In genomic region chr7:16645593-16646426, GRCh38 we compare ENCODE assay signal across 8 cellular contexts. TPM values are rescaled to one million over a fixed set of nuclear protein-coding genes. Genes with fewer than 3 reads are reported as not detected.
DNase-seq lines count a peak whose midpoint lies in the region; ATAC-seq and TF ChIP-seq lines count a peak whose summit lies in the region.

Gene ANKMY2 (minus strand): TSS chr7:16645754. CDS start chr7:16645573, 181 bp downstream.
Gene BZW2 (plus strand): TSS chr7:16646181. CDS start chr7:16665444, 19,263 bp downstream.

- CTCF ChIA-PET in BJ (lab: Yijun Ruan, JAX): interaction anchor here (1.2 to 1.4 kb wide), 4 partner anchors 9 to 272 kb away, joined by 3 to 5 read pairs (median 4); no protein-coding TSS in a partner anchor
- CTCF ChIA-PET in activated CD4-positive, alpha-beta T cell treated with anti-CD3 and anti-CD28 coated beads, Interleukin-2, amount 10 ng/mL, durations not matched to agents 7 days and 5 days (lab: Charles Lee): interaction anchor here (0.7 to 0.8 kb wide), 2 partner anchors 13 to 20 kb away, joined by 3 read pairs; no protein-coding TSS in a partner anchor

- H3K4me3 Mint-ChIP-seq in activated CD4-positive, alpha-beta T cell treated with anti-CD3 and anti-CD28 coated beads, Interleukin-2, amount 10 ng/mL, durations not matched to agents 7 days and 5 days: peak within 1 kb of the TSS; percentile 93

- H3K36me3 ChIP-seq in BJ (ENCODE audit: control insufficient read depth, insufficient read depth, low read length): no peaks in the 10 kb centered on the region

- intact Hi-C loops in left colon (cut with DNase I, micrococcal nuclease): no loop called here

- peak; percentile 80 for DNase-seq in BJ (ENCODE audit: low read depth)
- peak; percentile 93 to 97 for DNase-seq in NCI-H526 (lab: John Stamatoyannopoulos, UW)
- DNase-seq in activated CD4-positive, alpha-beta T cell treated with anti-CD3 and anti-CD28 coated beads, Interleukin-2, amount 10 ng/mL, durations not matched to agents 7 days and 5 days: peak; percentile 94
- peak; percentile 95 for DNase-seq in coronary artery (ENCODE audit: low spot score)
- DNase-seq in left colon: peak; percentile 96 to 97
- peak; percentile 90 for DNase-seq in stimulated activated CD4-positive, alpha-beta T cell treated with anti-CD3 and anti-CD28 coated beads, Interleukin-1b, Interleukin-23, amount 100 ng/mL, for 4 hours (ENCODE audit: low read depth in 2 of 2)

- TF ChIP-seq CTCF in BJ (IDR thresholded peaks at IDR 0.05; ENCODE audit: insufficient read depth, low read depth, low read length): no peak
- no peak for TF ChIP-seq CTCF in coronary artery (IDR thresholded peaks at IDR 0.05)

- peaks cover 48% of the 10 kb centered on the region for H3K4me1 Mint-ChIP-seq in activated CD4-positive, alpha-beta T cell treated with anti-CD3 and anti-CD28 coated beads, Interleukin-2, amount 10 ng/mL, durations not matched to agents 7 days and 5 days

- ATAC-seq in GM19328 (IDR thresholded peaks at IDR 0.05; ENCODE audit: unreplicated experiment) (peak; percentile 95), HG03469 (IDR thresholded peaks at IDR 0.05; ENCODE audit: unreplicated experiment) (peak; percentile 97), left colon (peak; percentile 88)

- H3K4me3 ChIP-seq in BJ (ENCODE audit: low read depth, low read length) (peak within 1 kb of the TSS; percentile 97), coronary artery (peak within 1 kb of the TSS; percentile 90)

- peaks cover 12% of the 10 kb centered on the region for H3K36me3 Mint-ChIP-seq in activated CD4-positive, alpha-beta T cell treated with anti-CD3 and anti-CD28 coated beads, Interleukin-2, amount 10 ng/mL, durations not matched to agents 7 days and 5 days (ENCODE audit: low read depth)

- H3K9me3 Mint-ChIP-seq in activated CD4-positive, alpha-beta T cell treated with anti-CD3 and anti-CD28 coated beads, Interleukin-2, amount 10 ng/mL, durations not matched to agents 7 days and 5 days: no peaks in the 10 kb centered on the region

- peak within 1 kb of the TSS; percentile 80 to 93 for H3K27ac ChIP-seq in coronary artery

- peak within 1 kb of the TSS; percentile 96 for H3K27ac Mint-ChIP-seq in activated CD4-positive, alpha-beta T cell treated with anti-CD3 and anti-CD28 coated beads, Interleukin-2, amount 10 ng/mL, durations not matched to agents 7 days and 5 days

- POLR2A ChIA-PET in BJ (lab: Charles Lee): interaction anchor here (0.6 kb wide), 1 partner anchor 24 kb away, joined by 3 read pairs; no protein-coding TSS in a partner anchor
- POLR2A ChIA-PET in activated CD4-positive, alpha-beta T cell treated with anti-CD3 and anti-CD28 coated beads, Interleukin-2, amount 10 ng/mL, durations not matched to agents 7 days and 5 days (lab: Charles Lee): interaction anchor here (0.6 kb wide), 1 partner anchor 22 kb away, joined by 3 read pairs; no protein-coding TSS in a partner anchor

- H3K27me3 ChIP-seq in BJ (ENCODE audit: control insufficient read depth, insufficient read depth, low read length): no peaks in the 10 kb centered on the region

- no peaks in the 10 kb centered on the region for H3K27me3 Mint-ChIP-seq in activated CD4-positive, alpha-beta T cell treated with anti-CD3 and anti-CD28 coated beads, Interleukin-2, amount 10 ng/mL, durations not matched to agents 7 days and 5 days

RNA-seq across cellular contexts. Expression of gene ANKMY2, which starts in this region (rescaled TPM):
- 14.7 and 26.4 TPM in 2 replicates for polyA plus RNA-seq in BJ (2011; rRNA removed)
- polyA minus RNA-seq in BJ (2011; rRNA and poly(A)+ RNA removed): 9.0 and 14.2 TPM in 2 replicates
- total RNA-seq in activated CD4-positive, alpha-beta T cell treated with anti-CD3 and anti-CD28 coated beads, Interleukin-2, amount 10 ng/mL, durations not matched to agents 7 days and 5 days: 10 to 100 TPM in 1 of 2 experiments, 1 to 10 TPM in 1; 9.8 to 10.3 TPM
- total RNA-seq in left colon: 10 to 100 TPM; 22.8 to 27.5 TPM

RNA-seq across cellular contexts. Expression of gene BZW2, which starts in this region (rescaled TPM):
- polyA plus RNA-seq in BJ (2011; rRNA removed): 54.7 and 55.2 TPM in 2 replicates
- polyA minus RNA-seq in BJ (2011; rRNA and poly(A)+ RNA removed): 23.7 and 26.9 TPM in 2 replicates
- 10 to 100 TPM; 51.3 to 61.2 TPM for total RNA-seq in activated CD4-positive, alpha-beta T cell treated with anti-CD3 and anti-CD28 coated beads, Interleukin-2, amount 10 ng/mL, durations not matched to agents 7 days and 5 days
- total RNA-seq in left colon: 10 to 100 TPM; 52.9 to 62.3 TPM

Comparison
In these comparisons a context has a peak if more than half of its experiments do, and no peak if none do; other contexts are left out.
1. Peak in every context shown above with its lines: DNase-seq, ATAC-seq, H3K4me3 ChIP-seq and H3K27ac ChIP-seq.